9 cellular contexts compared by ENCODE assay signal in the genomic region with DNA sequence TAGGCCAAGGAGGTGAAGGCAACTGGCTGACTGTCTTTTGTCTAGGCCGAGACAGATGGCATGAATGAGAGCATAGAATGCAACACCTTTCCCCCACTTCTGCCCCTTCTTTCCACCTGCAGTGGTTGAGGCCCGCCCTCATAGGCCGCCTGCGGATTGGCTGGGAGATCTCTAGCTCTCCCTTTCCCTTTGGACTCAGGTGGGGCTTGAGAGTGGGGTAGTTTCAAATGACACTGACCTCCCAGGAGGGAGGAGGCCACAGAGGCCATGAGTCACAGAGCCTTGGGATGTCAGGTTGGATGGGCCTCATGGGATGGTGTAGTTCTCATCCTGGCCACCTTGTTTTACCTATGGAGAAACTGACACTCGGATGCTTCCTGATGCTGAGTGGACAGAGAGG. TPM values are rescaled to one million over a fixed set of nuclear protein-coding genes. Genes with fewer than 3 reads are reported as not detected.
A peak's percentile ranks its signal among the peaks of the same experiment; 100 is the strongest.
DNase-seq lines count a peak whose midpoint lies in the region; ATAC-seq and TF ChIP-seq lines count a peak whose summit lies in the region.
"Had no signal": no experiment of that assay in that cellular context is flagged by ENCODE, and none has a peak within 500 bp of the region (broad histone marks: within the 10 kb centered on the region; RNA-seq: fewer than 3 reads in every experiment).

No MANE protein-coding gene starts in this region.

- H4K8ac ChIP-seq in mesenchymal stem cell (ENCODE audit: low read length), result peak overlapping the region; percentile 70

- H3K9me3 Mint-ChIP-seq in activated T-helper 1 cell treated with anti-CD3 and anti-CD28 coated beads, Interleukin-12 subunit alpha, Interleukin-12 subunit beta, Interleukin-2, Interleukin-4 antibody, amounts not matched to agents 30 ng/mL and 10 ng/mL and 1 ng/mL, durations not matched to agents 14 hours and 24 hours and 36 hours, result no peaks in the 10 kb centered on the region

- POLR2A ChIA-PET in AG04450 (lab: Yijun Ruan, JAX), result no interaction called here

- H4K91ac ChIP-seq in mesenchymal stem cell (ENCODE audit: low read length), result peak overlapping the region; percentile 93

- no peak overlapping the region for H2AK5ac ChIP-seq in mesenchymal stem cell (ENCODE audit: low read length, severe bottlenecking)

- H3K9me3 ChIP-seq in AG04450 (ENCODE audit: control insufficient read depth, insufficient read depth, low read length) (no peaks in the 10 kb centered on the region), mesenchymal stem cell (ENCODE audit: control insufficient read depth, low read length) (no peaks in the 10 kb centered on the region)
- H3K9me3 ChIP-seq: BE2C had no signal

- DNase-seq in AG04450 (ENCODE audit: low read depth, low spot score) (no peak), HT-29 (ENCODE audit: low spot score) (peak; percentile 56), mesenchymal stem cell (peak; percentile 36), HUDEP-2 (lab: John Stamatoyannopoulos, UW; ENCODE audit: unreplicated experiment in 76 of 76) (no peak), H7 (no peak)
- no peak for DNase-seq in activated T-helper 1 cell treated with anti-CD3 and anti-CD28 coated beads, Interleukin-12 subunit alpha, Interleukin-12 subunit beta, Interleukin-2, Interleukin-4 antibody, amounts not matched to agents 30 ng/mL and 10 ng/mL and 1 ng/mL, durations not matched to agents 14 hours and 24 hours and 36 hours (ENCODE audit: low spot score)
- no peak for DNase-seq in stimulated activated naive CD4-positive, alpha-beta T cell (lab: John Stamatoyannopoulos, UW)
- DNase-seq: BE2C had no signal

- H3K36me3 Mint-ChIP-seq in activated T-helper 1 cell treated with anti-CD3 and anti-CD28 coated beads, Interleukin-12 subunit alpha, Interleukin-12 subunit beta, Interleukin-2, Interleukin-4 antibody, amounts not matched to agents 30 ng/mL and 10 ng/mL and 1 ng/mL, durations not matched to agents 14 hours and 24 hours and 36 hours (ENCODE audit: low read depth), result peaks cover 45% of the 10 kb centered on the region

- H2BK15ac ChIP-seq in mesenchymal stem cell (ENCODE audit: low read depth, poor library complexity, severe bottlenecking), result peak overlapping the region; percentile 85

- H3K79me1 ChIP-seq in mesenchymal stem cell (replicated peaks; ENCODE audit: low read length, poor library complexity, severe bottlenecking), result peaks cover 20% of the 10 kb centered on the region

- no peak for TF ChIP-seq CTCF in AG04450 (IDR thresholded peaks at IDR 0.05; ENCODE audit: low read depth, low read length)

- CTCF ChIA-PET in AG04450 (lab: Charles Lee), result interaction anchor here (1.1 to 1.4 kb wide), 4 partner anchors 41 to 117 kb away, joined by 3 to 6 read pairs (median 5); no protein-coding TSS in a partner anchor

- H3K4me1 ChIP-seq in mesenchymal stem cell (ENCODE audit: control insufficient read depth, insufficient read depth, low read depth, low read length), result peaks cover 26% of the 10 kb centered on the region
- H3K4me1 ChIP-seq: BE2C had no signal

- peak overlapping the region; percentile 86 for H2BK120ac ChIP-seq in mesenchymal stem cell (ENCODE audit: low read depth, low read length)

- no peak overlapping the region for H2AFZ ChIP-seq in mesenchymal stem cell (ENCODE audit: low read depth, low read length)

- H3K18ac ChIP-seq in mesenchymal stem cell (ENCODE audit: low read depth in 1 of 2, low read length in 2 of 2), result peak overlapping the region; percentile 81 to 82

- intact Hi-C loops in activated T-helper 1 cell treated with anti-CD3 and anti-CD28 coated beads, Interleukin-12 subunit alpha, Interleukin-12 subunit beta, Interleukin-2, Interleukin-4 antibody, amounts not matched to agents 30 ng/mL and 10 ng/mL and 1 ng/mL, durations not matched to agents 14 hours and 24 hours and 36 hours (cut with micrococcal nuclease), result loop anchor here (10.0 kb wide), 1 partner anchor 1085 kb away; no protein-coding TSS in a partner anchor

- H3K27me3 Mint-ChIP-seq in activated T-helper 1 cell treated with anti-CD3 and anti-CD28 coated beads, Interleukin-12 subunit alpha, Interleukin-12 subunit beta, Interleukin-2, Interleukin-4 antibody, amounts not matched to agents 30 ng/mL and 10 ng/mL and 1 ng/mL, durations not matched to agents 14 hours and 24 hours and 36 hours (ENCODE audit: insufficient read depth), result no peaks in the 10 kb centered on the region

- no peaks in the 10 kb centered on the region for H3K27me3 ChIP-seq in AG04450 (ENCODE audit: control insufficient read depth, insufficient read depth, low read length)
- no peaks in the 10 kb centered on the region for H3K27me3 ChIP-seq in mesenchymal stem cell (ENCODE audit: control insufficient read depth in 1 of 2, insufficient read depth in 1 of 2, low read length in 2 of 2)
- no peaks in the 10 kb centered on the region; the same call in 1 of the 2 replicates for H3K27me3 ChIP-seq in H7 (ENCODE audit: control insufficient read depth, insufficient read depth, low read length)
- H3K27me3 ChIP-seq: BE2C had no signal

- peaks cover 81% of the 10 kb centered on the region for H3K4me1 Mint-ChIP-seq in activated T-helper 1 cell treated with anti-CD3 and anti-CD28 coated beads, Interleukin-12 subunit alpha, Interleukin-12 subunit beta, Interleukin-2, Interleukin-4 antibody, amounts not matched to agents 30 ng/mL and 10 ng/mL and 1 ng/mL, durations not matched to agents 14 hours and 24 hours and 36 hours (ENCODE audit: low read depth)

- no peak overlapping the region for H2BK5ac ChIP-seq in mesenchymal stem cell (ENCODE audit: low read depth, low read length, poor library complexity, severe bottlenecking)

- no peak for ATAC-seq in GM18511 (IDR thresholded peaks at IDR 0.05; ENCODE audit: unreplicated experiment)

- H3K9ac ChIP-seq in mesenchymal stem cell (ENCODE audit: low read length), result no peak overlapping the region

- H3K36me3 ChIP-seq in mesenchymal stem cell (ENCODE audit: control insufficient read depth in 1 of 2, insufficient read depth in 2 of 2, low read depth in 1 of 2, low read length in 2 of 2) (peaks cover 5 to 20% of the 10 kb centered on the region in 2 experiments), H7 (replicated peaks; ENCODE audit: control insufficient read depth, insufficient read depth, low read length) (no peaks in the 10 kb centered on the region)
- H3K36me3 ChIP-seq: BE2C had no signal

- H3K14ac ChIP-seq in mesenchymal stem cell (ENCODE audit: low read length in 2 of 2), result peak overlapping the region in 1 of 2 experiments; percentile 22

- no peak overlapping the region for H3K4me2 ChIP-seq in mesenchymal stem cell (ENCODE audit: low read length, poor library complexity, severe bottlenecking)

- H3K23ac ChIP-seq in mesenchymal stem cell (ENCODE audit: low read length in 2 of 2), result peak overlapping the region in 1 of 2 experiments; percentile 91

- peak overlapping the region; percentile 84 to 94 for H3K4ac ChIP-seq in mesenchymal stem cell (ENCODE audit: low read depth in 1 of 2, low read length in 2 of 2)

- H3K4me3 ChIP-seq in AG04450 (ENCODE audit: low read depth, low read length) (no peak overlapping the region), mesenchymal stem cell (ENCODE audit: insufficient read depth in 1 of 2, low read depth in 1 of 2, low read length in 2 of 2) (no peak overlapping the region), H7 (ENCODE audit: insufficient read depth, low read depth, low read length) (no peak overlapping the region)

- H3K27ac ChIP-seq in AG04450 (ENCODE audit: low read depth, low read length) (peak overlapping the region; percentile 65), mesenchymal stem cell (ENCODE audit: low read length, poor library complexity, severe bottlenecking) (no peak overlapping the region)

- WGBS in mesenchymal stem cell, result 90% methylated on average over 5 of the region's 5 CpGs

- H2BK12ac ChIP-seq in mesenchymal stem cell (ENCODE audit: low read length in 2 of 2), result peak overlapping the region; percentile 98 to 99

- H3K27ac Mint-ChIP-seq in activated T-helper 1 cell treated with anti-CD3 and anti-CD28 coated beads, Interleukin-12 subunit alpha, Interleukin-12 subunit beta, Interleukin-2, Interleukin-4 antibody, amounts not matched to agents 30 ng/mL and 10 ng/mL and 1 ng/mL, durations not matched to agents 14 hours and 24 hours and 36 hours, result peak overlapping the region; percentile 78

- no peak overlapping the region for H3K4me3 Mint-ChIP-seq in activated T-helper 1 cell treated with anti-CD3 and anti-CD28 coated beads, Interleukin-12 subunit alpha, Interleukin-12 subunit beta, Interleukin-2, Interleukin-4 antibody, amounts not matched to agents 30 ng/mL and 10 ng/mL and 1 ng/mL, durations not matched to agents 14 hours and 24 hours and 36 hours

RNA-seq across cellular contexts. Expression of gene MICAL2, which starts 9.1 kb away (rescaled TPM):
- 171 and 222 TPM in 2 replicates for polyA plus RNA-seq in AG04450 (2011; rRNA removed)
- 389 and 460 TPM in 2 replicates for polyA minus RNA-seq in AG04450 (2011; rRNA and poly(A)+ RNA removed)
- 150 and 153 TPM in 2 replicates for total RNA-seq in HT-29 (2014; rRNA removed; shearing (Covaris generic))
- total RNA-seq in activated T-helper 1 cell treated with anti-CD3 and anti-CD28 coated beads, Interleukin-12 subunit alpha, Interleukin-12 subunit beta, Interleukin-2, Interleukin-4 antibody, amounts not matched to agents 30 ng/mL and 10 ng/mL and 1 ng/mL, durations not matched to agents 14 hours and 24 hours and 36 hours, result 595 and 619 TPM in 2 replicates
- 96.9 TPM for polyA plus RNA-seq in mesenchymal stem cell (2013, experiment 1 of 2)
- polyA plus RNA-seq in mesenchymal stem cell (2013, experiment 2 of 2), result 100 TPM
- 0.83 and 1.1 TPM in 2 replicates for total RNA-seq in H7 (2014; rRNA removed; shearing (Covaris generic))

Comparison
In these comparisons a context has a peak if more than half of its experiments do, and no peak if none do; other contexts are left out.
1. DNase-seq: peak in HT-29 (single experiment) and mesenchymal stem cell (single experiment); none in AG04450 (single experiment), activated T-helper 1 cell treated with anti-CD3 and anti-CD28 coated beads, Interleukin-12 subunit alpha, Interleukin-12 subunit beta, Interleukin-2, Interleukin-4 antibody, amounts not matched to agents 30 ng/mL and 10 ng/mL and 1 ng/mL, durations not matched to agents 14 hours and 24 hours and 36 hours (single experiment), HUDEP-2 (0 of 76), H7 (single experiment) and stimulated activated naive CD4-positive, alpha-beta T cell (0 of 6).
2. RNA of gene MICAL2, which starts 9.1 kb away (total RNA-seq): 595 to 619 TPM in activated T-helper 1 cell treated with anti-CD3 and anti-CD28 coated beads, Interleukin-12 subunit alpha, Interleukin-12 subunit beta, Interleukin-2, Interleukin-4 antibody, amounts not matched to agents 30 ng/mL and 10 ng/mL and 1 ng/mL, durations not matched to agents 14 hours and 24 hours and 36 hours and 150 to 153 TPM in HT-29; 0.83 to 1.1 TPM in H7; every median in the first group is over 10 times any median in the second.